In genomic region chr13:51745236-51745635, GRCh38 we compare ENCODE assay signal across 7 cellular contexts.
"Had no signal": no experiment of that assay in that cellular context is flagged by ENCODE, and none has a peak within 500 bp of the region (broad histone marks: within the 10 kb centered on the region; RNA-seq: fewer than 3 reads in every experiment).

No MANE protein-coding gene starts in this region.

- DNase-seq: GM23248, H9, HCEC 1CT, IMR-90 had no signal

- H3K27ac ChIP-seq: GM23248 had no signal

- H3K4me1 Mint-ChIP-seq: H9 had no signal

- H2AFZ ChIP-seq: GM23248 had no signal

- H3K4me3 ChIP-seq: GM23248 had no signal

- H3K4me3 Mint-ChIP-seq: H9 had no signal

- FAIRE-seq: H1, H54, HTR-8/SVneo had no signal

- H3K27ac Mint-ChIP-seq: H9 had no signal
